ENCODE assay signal across 23 cellular contexts in genomic region chrX:6693051-6693450, GRCh38.
"Had no signal": no experiment of that assay in that cellular context is flagged by ENCODE, and none has a peak within 500 bp of the region (broad histone marks: within the 10 kb centered on the region; RNA-seq: fewer than 3 reads in every experiment).

No MANE protein-coding gene starts in this region.

- H3K4me1 Mint-ChIP-seq: naive thymus-derived CD8-positive, alpha-beta T cell; stimulated activated effector memory CD8-positive, alpha-beta T cell treated with anti-CD3 and anti-CD28 coated beads, Interleukin-12 subunit alpha, Interleukin-12 subunit beta, amount 100 ng/mL, for 72 hours had no signal

- H3K27me3 Mint-ChIP-seq: naive thymus-derived CD8-positive, alpha-beta T cell; progenitor cell of endocrine pancreas had no signal

- ATAC-seq: esophagus mucosa; heart left ventricle; left cardiac atrium; mucosa of descending colon; naive thymus-derived CD8-positive, alpha-beta T cell; pancreas; right cardiac atrium; stimulated activated effector memory CD8-positive, alpha-beta T cell treated with anti-CD3 and anti-CD28 coated beads, Interleukin-12 subunit alpha, Interleukin-12 subunit beta, amount 100 ng/mL, for 72 hours; stimulated activated naive CD8-positive, alpha-beta T cell treated with anti-CD3 and anti-CD28 coated beads, Interleukin-15, Interleukin-2, amounts not matched to agents 100 U/mL and 50 U/mL, for 24 hours; upper lobe of right lung had no signal

- H3K36me3 Mint-ChIP-seq: stimulated activated effector memory CD8-positive, alpha-beta T cell treated with anti-CD3 and anti-CD28 coated beads, Interleukin-12 subunit alpha, Interleukin-12 subunit beta, amount 100 ng/mL, for 72 hours had no signal

- H3K27ac ChIP-seq: coronary artery, heart left ventricle, pancreas, tibial artery, upper lobe of right lung, vagina had no signal

- H3K4me1 ChIP-seq: heart left ventricle, pancreas, tibial artery, upper lobe of right lung, vagina had no signal

- H3K27ac Mint-ChIP-seq: naive thymus-derived CD8-positive, alpha-beta T cell; progenitor cell of endocrine pancreas; stimulated activated effector memory CD8-positive, alpha-beta T cell treated with anti-CD3 and anti-CD28 coated beads, Interleukin-12 subunit alpha, Interleukin-12 subunit beta, amount 100 ng/mL, for 72 hours had no signal

- H3K27me3 ChIP-seq: heart left ventricle, pancreas, tibial artery, upper lobe of right lung, vagina had no signal

- H3K9me3 ChIP-seq: heart left ventricle, mucosa of descending colon, pancreas, upper lobe of right lung, vagina had no signal

- H3K4me3 ChIP-seq: coronary artery, heart left ventricle, mucosa of descending colon, pancreas, tibial artery, upper lobe of right lung, vagina had no signal

- FAIRE-seq: frontal cortex had no signal

- H3K36me3 ChIP-seq: heart left ventricle, pancreas, tibial artery, upper lobe of right lung, vagina had no signal

- DNase-seq: effector CD4-positive, alpha-beta T cell; heart left ventricle; hippocampal formation; kidney; left cardiac atrium; mucosa of descending colon; naive thymus-derived CD8-positive, alpha-beta T cell; nucleus accumbens; pancreas; right cardiac atrium; small intestine; stimulated activated CD4-positive, alpha-beta T cell treated with anti-CD3 and anti-CD28 coated beads, Interleukin-12 subunit alpha, Interleukin-12 subunit beta, amount 100 ng/mL, for 4 hours; stimulated activated CD4-positive, alpha-beta T cell treated with anti-CD3 and anti-CD28 coated beads, Interleukin-4, amount 100 ng/mL, for 1 hour; stimulated activated CD8-positive, alpha-beta memory T cell treated with anti-CD3 and anti-CD28 coated beads, Interleukin-4, amount 100 ng/mL, for 48 hours; stimulated activated naive CD8-positive, alpha-beta T cell treated with anti-CD3 and anti-CD28 coated beads, Interleukin-15, Interleukin-2, amounts not matched to agents 100 U/mL and 50 U/mL, for 24 hours; tibial artery; upper lobe of right lung had no signal

- H3K4me3 Mint-ChIP-seq: naive thymus-derived CD8-positive, alpha-beta T cell; stimulated activated effector memory CD8-positive, alpha-beta T cell treated with anti-CD3 and anti-CD28 coated beads, Interleukin-12 subunit alpha, Interleukin-12 subunit beta, amount 100 ng/mL, for 72 hours had no signal
